In genomic region chr21:37507716-37508115, GRCh38 we compare ENCODE assay signal across 1 cellular context.
TF ChIP-seq lines count a peak whose summit lies in the region.

No MANE protein-coding gene starts in this region.

TF ChIP-seq in GM23338, 12 proteins besides CTCF, POLR2A, EP300 and RAD21 (continued from another document):
- TF ChIP-seq, protein P1, sequence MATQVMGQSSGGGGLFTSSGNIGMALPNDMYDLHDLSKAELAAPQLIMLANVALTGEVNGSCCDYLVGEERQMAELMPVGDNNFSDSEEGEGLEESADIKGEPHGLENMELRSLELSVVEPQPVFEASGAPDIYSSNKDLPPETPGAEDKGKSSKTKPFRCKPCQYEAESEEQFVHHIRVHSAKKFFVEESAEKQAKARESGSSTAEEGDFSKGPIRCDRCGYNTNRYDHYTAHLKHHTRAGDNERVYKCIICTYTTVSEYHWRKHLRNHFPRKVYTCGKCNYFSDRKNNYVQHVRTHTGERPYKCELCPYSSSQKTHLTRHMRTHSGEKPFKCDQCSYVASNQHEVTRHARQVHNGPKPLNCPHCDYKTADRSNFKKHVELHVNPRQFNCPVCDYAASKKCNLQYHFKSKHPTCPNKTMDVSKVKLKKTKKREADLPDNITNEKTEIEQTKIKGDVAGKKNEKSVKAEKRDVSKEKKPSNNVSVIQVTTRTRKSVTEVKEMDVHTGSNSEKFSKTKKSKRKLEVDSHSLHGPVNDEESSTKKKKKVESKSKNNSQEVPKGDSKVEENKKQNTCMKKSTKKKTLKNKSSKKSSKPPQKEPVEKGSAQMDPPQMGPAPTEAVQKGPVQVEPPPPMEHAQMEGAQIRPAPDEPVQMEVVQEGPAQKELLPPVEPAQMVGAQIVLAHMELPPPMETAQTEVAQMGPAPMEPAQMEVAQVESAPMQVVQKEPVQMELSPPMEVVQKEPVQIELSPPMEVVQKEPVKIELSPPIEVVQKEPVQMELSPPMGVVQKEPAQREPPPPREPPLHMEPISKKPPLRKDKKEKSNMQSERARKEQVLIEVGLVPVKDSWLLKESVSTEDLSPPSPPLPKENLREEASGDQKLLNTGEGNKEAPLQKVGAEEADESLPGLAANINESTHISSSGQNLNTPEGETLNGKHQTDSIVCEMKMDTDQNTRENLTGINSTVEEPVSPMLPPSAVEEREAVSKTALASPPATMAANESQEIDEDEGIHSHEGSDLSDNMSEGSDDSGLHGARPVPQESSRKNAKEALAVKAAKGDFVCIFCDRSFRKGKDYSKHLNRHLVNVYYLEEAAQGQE (IDR thresholded peaks at IDR 0.05; ENCODE audit: unreplicated experiment) = no peak
